14 cellular contexts compared by ENCODE assay signal in the genomic region with DNA sequence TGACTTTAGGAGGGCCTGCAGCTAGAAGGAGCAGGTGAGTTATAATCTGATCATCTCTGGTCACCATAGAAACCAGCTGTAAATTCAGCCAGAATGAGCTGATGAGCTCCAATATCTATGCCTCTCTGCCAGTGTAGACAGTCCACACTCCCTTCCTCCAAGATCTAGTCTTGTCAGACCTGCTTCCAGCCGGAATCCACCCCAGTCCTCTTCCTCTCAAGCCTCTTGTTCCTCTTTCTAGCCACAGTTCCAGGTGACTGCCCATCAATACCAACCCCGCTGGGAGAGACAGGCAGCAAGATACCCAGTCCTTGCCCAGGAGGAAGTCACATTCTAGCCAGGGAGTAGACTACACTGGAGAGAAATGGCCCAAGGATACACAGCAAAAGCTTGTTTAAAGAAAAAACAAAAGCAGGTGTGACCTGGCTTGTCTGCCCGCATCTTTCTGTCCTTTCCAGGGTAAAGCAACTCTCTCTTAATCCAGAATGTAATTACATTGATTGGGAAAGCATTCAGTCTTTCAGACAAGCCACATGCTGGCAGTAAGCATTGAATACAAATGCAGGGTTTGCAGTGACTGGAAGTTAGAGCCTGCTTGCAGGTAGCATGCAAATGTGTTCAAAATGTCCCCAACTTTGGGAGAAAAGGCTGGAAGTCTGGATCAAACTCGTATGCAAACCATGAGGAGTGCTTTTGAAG. TPM values are rescaled to one million over a fixed set of nuclear protein-coding genes. Genes with fewer than 3 reads are reported as not detected.
A peak's percentile ranks its signal among the peaks of the same experiment; 100 is the strongest.
DNase-seq lines count a peak whose midpoint lies in the region; ATAC-seq and TF ChIP-seq lines count a peak whose summit lies in the region.
"Had no signal": no experiment of that assay in that cellular context is flagged by ENCODE, and none has a peak within 500 bp of the region (broad histone marks: within the 10 kb centered on the region; RNA-seq: fewer than 3 reads in every experiment).

No MANE protein-coding gene starts in this region.

- H3K36me3 Mint-ChIP-seq in WTC11 (peaks cover 10% of the 10 kb centered on the region), progenitor cell of endocrine pancreas (ENCODE audit: insufficient read depth) (no peaks in the 10 kb centered on the region), CD14-positive monocyte (no peaks in the 10 kb centered on the region)

- CTCF ChIA-PET in WTC11 (lab: Charles Lee), result interaction anchor here (1.3 to 1.4 kb wide), 2 partner anchors 30 to 168 kb away, joined by 3 read pairs; a partner anchor contains a TSS

- H3K9me3 Mint-ChIP-seq in WTC11, result peaks cover 6% of the 10 kb centered on the region
- H3K9me3 Mint-ChIP-seq in progenitor cell of endocrine pancreas (ENCODE audit: low read depth), result peaks cover 4% of the 10 kb centered on the region
- no peaks in the 10 kb centered on the region for H3K9me3 Mint-ChIP-seq in CD14-positive monocyte
- H3K9me3 Mint-ChIP-seq: activated T-cell treated with anti-CD3 and anti-CD28 coated beads, Interleukin-2, amount 50 U/mL, for 24 hours had no signal

- ATAC-seq in WTC11, result peak; percentile 47
- ATAC-seq: activated CD4-positive, CD25-positive, alpha-beta regulatory T cell treated with anti-CD3 and anti-CD28 coated beads, Interleukin-2, amount 50 U/mL, for 24 hours; lower lobe of right lung had no signal

- TF ChIP-seq CTCF in WTC11 (IDR thresholded peaks at IDR 0.05) (no peak), progenitor cell of endocrine pancreas (IDR thresholded peaks at IDR 0.05; ENCODE audit: unreplicated experiment) (no peak), CD14-positive monocyte (IDR thresholded peaks at IDR 0.05) (no peak)

- H3K27me3 Mint-ChIP-seq in WTC11 (ENCODE audit: low read depth) (peaks cover 56% of the 10 kb centered on the region), progenitor cell of endocrine pancreas (no peaks in the 10 kb centered on the region), CD14-positive monocyte (ENCODE audit: low read depth in 3 of 3) (peaks cover 0 to 3% (median 1%) of the 10 kb centered on the region in 3 donors)

- H3K4me3 Mint-ChIP-seq in WTC11, result no peak overlapping the region
- no peak overlapping the region for H3K4me3 Mint-ChIP-seq in progenitor cell of endocrine pancreas (ENCODE audit: low read depth)
- no peak overlapping the region for H3K4me3 Mint-ChIP-seq in CD14-positive monocyte
- H3K4me3 Mint-ChIP-seq: activated T-cell treated with anti-CD3 and anti-CD28 coated beads, Interleukin-2, amount 50 U/mL, for 24 hours had no signal

- intact Hi-C loops in CD14-positive monocyte (cut with micrococcal nuclease), result no loop called here

- POLR2A ChIA-PET in WTC11 (lab: Charles Lee), result no interaction called here

- no peak overlapping the region for H3K27ac Mint-ChIP-seq in WTC11
- H3K27ac Mint-ChIP-seq in progenitor cell of endocrine pancreas, result peak overlapping the region; percentile 81
- H3K27ac Mint-ChIP-seq in CD14-positive monocyte, result no peak overlapping the region
- H3K27ac Mint-ChIP-seq: activated T-cell treated with anti-CD3 and anti-CD28 coated beads, Interleukin-2, amount 50 U/mL, for 24 hours had no signal

- peak; percentile 41 for DNase-seq in NCI-H2107 treated with DMSO at 0.1 percent for 48 hours (lab: John Stamatoyannopoulos, UW; ENCODE audit: unreplicated experiment)
- DNase-seq in NCI-H2107 (lab: John Stamatoyannopoulos, UW), result no peak
- peak; percentile 84 for DNase-seq in NCI-H146 (lab: John Stamatoyannopoulos, UW)
- no peak for DNase-seq in WTC11 (ENCODE audit: low spot score)
- DNase-seq in progenitor cell of endocrine pancreas (ENCODE audit: low spot score, unreplicated experiment), result no peak
- no peak for DNase-seq in activated effector memory CD4-positive, alpha-beta T cell treated with Interleukin-2 at 50 U/mL for 16 hours
- no peak for DNase-seq in anterior cingulate cortex (lab: John Stamatoyannopoulos, UW)
- no peak for DNase-seq in CD14-positive monocyte (ENCODE audit: low spot score)
- DNase-seq: activated T-cell treated with anti-CD3 and anti-CD28 coated beads, Interleukin-2, amount 50 U/mL, for 24 hours; amniotic stem cell; DMS153; lower lobe of right lung; substantia nigra had no signal

- H3K4me1 Mint-ChIP-seq in WTC11, result peaks cover 54% of the 10 kb centered on the region
- H3K4me1 Mint-ChIP-seq in progenitor cell of endocrine pancreas (ENCODE audit: low read depth), result peaks cover 7% of the 10 kb centered on the region
- peaks cover 14% of the 10 kb centered on the region for H3K4me1 Mint-ChIP-seq in CD14-positive monocyte

TF ChIP-seq in WTC11, 78 proteins besides CTCF, POLR2A, EP300 and RAD21 (continues in another document):
- TF ChIP-seq TP53 (CRISPR knock-in tag; IDR thresholded peaks at IDR 0.05) (no peak), IRF2 (CRISPR knock-in tag; IDR thresholded peaks at IDR 0.05; ENCODE audit: borderline replicate concordance, low read depth) (no peak), ESRRA (CRISPR knock-in tag; IDR thresholded peaks at IDR 0.05; ENCODE audit: borderline replicate concordance) (no peak), MXD4 (CRISPR knock-in tag; IDR thresholded peaks at IDR 0.05; ENCODE audit: borderline replicate concordance) (no peak), NFYB (CRISPR knock-in tag; conservative IDR thresholded peaks at IDR 0.05; ENCODE audit: low read depth) (no peak), CREM (CRISPR knock-in tag; IDR thresholded peaks at IDR 0.05) (no peak), ZNF263 (CRISPR knock-in tag; IDR thresholded peaks at IDR 0.05; ENCODE audit: low read depth) (no peak), SOX15 (CRISPR knock-in tag; IDR thresholded peaks at IDR 0.05) (no peak), ZNF423 (CRISPR knock-in tag; IDR thresholded peaks at IDR 0.05) (no peak)
- TF ChIP-seq, protein P1, sequence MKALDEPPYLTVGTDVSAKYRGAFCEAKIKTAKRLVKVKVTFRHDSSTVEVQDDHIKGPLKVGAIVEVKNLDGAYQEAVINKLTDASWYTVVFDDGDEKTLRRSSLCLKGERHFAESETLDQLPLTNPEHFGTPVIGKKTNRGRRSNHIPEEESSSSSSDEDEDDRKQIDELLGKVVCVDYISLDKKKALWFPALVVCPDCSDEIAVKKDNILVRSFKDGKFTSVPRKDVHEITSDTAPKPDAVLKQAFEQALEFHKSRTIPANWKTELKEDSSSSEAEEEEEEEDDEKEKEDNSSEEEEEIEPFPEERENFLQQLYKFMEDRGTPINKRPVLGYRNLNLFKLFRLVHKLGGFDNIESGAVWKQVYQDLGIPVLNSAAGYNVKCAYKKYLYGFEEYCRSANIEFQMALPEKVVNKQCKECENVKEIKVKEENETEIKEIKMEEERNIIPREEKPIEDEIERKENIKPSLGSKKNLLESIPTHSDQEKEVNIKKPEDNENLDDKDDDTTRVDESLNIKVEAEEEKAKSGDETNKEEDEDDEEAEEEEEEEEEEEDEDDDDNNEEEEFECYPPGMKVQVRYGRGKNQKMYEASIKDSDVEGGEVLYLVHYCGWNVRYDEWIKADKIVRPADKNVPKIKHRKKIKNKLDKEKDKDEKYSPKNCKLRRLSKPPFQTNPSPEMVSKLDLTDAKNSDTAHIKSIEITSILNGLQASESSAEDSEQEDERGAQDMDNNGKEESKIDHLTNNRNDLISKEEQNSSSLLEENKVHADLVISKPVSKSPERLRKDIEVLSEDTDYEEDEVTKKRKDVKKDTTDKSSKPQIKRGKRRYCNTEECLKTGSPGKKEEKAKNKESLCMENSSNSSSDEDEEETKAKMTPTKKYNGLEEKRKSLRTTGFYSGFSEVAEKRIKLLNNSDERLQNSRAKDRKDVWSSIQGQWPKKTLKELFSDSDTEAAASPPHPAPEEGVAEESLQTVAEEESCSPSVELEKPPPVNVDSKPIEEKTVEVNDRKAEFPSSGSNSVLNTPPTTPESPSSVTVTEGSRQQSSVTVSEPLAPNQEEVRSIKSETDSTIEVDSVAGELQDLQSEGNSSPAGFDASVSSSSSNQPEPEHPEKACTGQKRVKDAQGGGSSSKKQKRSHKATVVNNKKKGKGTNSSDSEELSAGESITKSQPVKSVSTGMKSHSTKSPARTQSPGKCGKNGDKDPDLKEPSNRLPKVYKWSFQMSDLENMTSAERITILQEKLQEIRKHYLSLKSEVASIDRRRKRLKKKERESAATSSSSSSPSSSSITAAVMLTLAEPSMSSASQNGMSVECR (CRISPR knock-in tag; IDR thresholded peaks at IDR 0.05; ENCODE audit: borderline replicate concordance), result no peak
- TF ChIP-seq, protein P2, sequence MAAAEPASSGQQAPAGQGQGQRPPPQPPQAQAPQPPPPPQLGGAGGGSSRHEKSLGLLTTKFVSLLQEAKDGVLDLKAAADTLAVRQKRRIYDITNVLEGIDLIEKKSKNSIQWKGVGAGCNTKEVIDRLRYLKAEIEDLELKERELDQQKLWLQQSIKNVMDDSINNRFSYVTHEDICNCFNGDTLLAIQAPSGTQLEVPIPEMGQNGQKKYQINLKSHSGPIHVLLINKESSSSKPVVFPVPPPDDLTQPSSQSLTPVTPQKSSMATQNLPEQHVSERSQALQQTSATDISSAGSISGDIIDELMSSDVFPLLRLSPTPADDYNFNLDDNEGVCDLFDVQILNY (CRISPR knock-in tag; IDR thresholded peaks at IDR 0.05), result no peak
- TF ChIP-seq, protein P3, sequence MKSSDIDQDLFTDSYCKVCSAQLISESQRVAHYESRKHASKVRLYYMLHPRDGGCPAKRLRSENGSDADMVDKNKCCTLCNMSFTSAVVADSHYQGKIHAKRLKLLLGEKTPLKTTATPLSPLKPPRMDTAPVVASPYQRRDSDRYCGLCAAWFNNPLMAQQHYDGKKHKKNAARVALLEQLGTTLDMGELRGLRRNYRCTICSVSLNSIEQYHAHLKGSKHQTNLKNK (CRISPR knock-in tag; IDR thresholded peaks at IDR 0.05), result no peak

RNA-seq across cellular contexts. Expression of a gene that starts 9.0 kb away (rescaled TPM):
- total RNA-seq in WTC11 (2021) (10.3 to 12.0 TPM (median 11.9 TPM) in 3 replicates), progenitor cell of endocrine pancreas (19.2 and 19.9 TPM in 2 replicates)
- polyA plus RNA-seq in CD14-positive monocyte, result 10 to 100 TPM; 11.3 to 15.1 TPM

RNA-seq across cellular contexts. Expression of a gene that starts 30.7 kb away (rescaled TPM):
- 37.4 to 45.6 TPM (median 40.2 TPM) in 3 replicates for total RNA-seq in WTC11 (2021)
- 10.5 and 10.7 TPM in 2 replicates for total RNA-seq in progenitor cell of endocrine pancreas
- not detected for polyA plus RNA-seq in CD14-positive monocyte

Comparison
In these comparisons a context has a peak if more than half of its experiments do, and no peak if none do; other contexts are left out.
1. DNase-seq: peak in NCI-H2107 treated with DMSO at 0.1 percent for 48 hours (single experiment) and NCI-H146 (single experiment); none in NCI-H2107 (single experiment), WTC11 (single experiment), progenitor cell of endocrine pancreas (single experiment), activated effector memory CD4-positive, alpha-beta T cell treated with Interleukin-2 at 50 U/mL for 16 hours (single experiment), anterior cingulate cortex (0 of 58) and CD14-positive monocyte (single experiment).